Comparison of ENCODE assay signal across 12 cellular contexts in the genomic region with DNA sequence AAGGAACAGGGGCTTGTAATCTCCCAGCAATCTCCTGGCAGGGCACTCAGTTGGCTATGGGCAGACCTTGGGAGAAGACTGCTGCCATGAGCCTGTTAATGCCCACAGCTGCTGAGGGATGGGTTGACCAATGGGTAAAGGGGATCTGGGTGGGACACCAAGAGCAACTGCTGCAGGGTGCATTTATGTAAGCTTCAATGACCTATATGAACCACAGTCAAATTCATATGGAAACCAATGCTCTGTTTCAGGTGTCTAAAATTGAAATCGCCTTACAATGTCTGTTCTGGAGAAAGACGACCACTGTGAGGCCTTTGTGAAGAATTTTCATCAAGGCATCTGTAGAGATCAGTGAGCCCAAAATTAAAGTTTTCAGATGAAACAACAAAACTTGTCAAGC. TPM values are rescaled to one million over a fixed set of nuclear protein-coding genes. Genes with fewer than 3 reads are reported as not detected.
"Had no signal": no experiment of that assay in that cellular context is flagged by ENCODE, and none has a peak within 500 bp of the region (broad histone marks: within the 10 kb centered on the region; RNA-seq: fewer than 3 reads in every experiment).

No MANE protein-coding gene starts in this region.

- DNase-seq: GM23248, GOT3, H7, HFFc6, IMR-90, KG1 had no signal

- H3K4me3 Mint-ChIP-seq: HFFc6 had no signal

- H3K27ac Mint-ChIP-seq: HFFc6 had no signal

- H3K4me1 ChIP-seq: HAP-1 had no signal

- ATAC-seq: HCT116, K562 had no signal

- H3K36me3 ChIP-seq: HAP-1 had no signal

- H3K9me3 Mint-ChIP-seq: HFFc6 had no signal

- H3K27ac ChIP-seq: GM23248 had no signal

- H2AFZ ChIP-seq: GM23248 had no signal

- H3K4me3 ChIP-seq: GM23248, HAP-1, K562 had no signal

- H3K9me3 ChIP-seq: HAP-1 had no signal

- H3K9ac ChIP-seq: GM23248 had no signal

- FAIRE-seq: HTR-8/SVneo, K562 had no signal

RNA-seq across cellular contexts. Expression of a gene that starts 6.1 kb away (rescaled TPM):
- total RNA-seq: H7, HT-29, K562 had no signal
- polyA plus RNA-seq: IMR-90 had no signal

RNA-seq across cellular contexts. Expression of a gene that starts 50.6 kb away (rescaled TPM):
- total RNA-seq: H4, H7 had no signal
